1 cellular context compared by ENCODE assay signal in genomic region chr20:37649017-37649416, GRCh38.
TF ChIP-seq lines count a peak whose summit lies in the region.

No MANE protein-coding gene starts in this region.

TF ChIP-seq in SK-N-SH treated with all-trans-retinoic acid at 6 μM for 48 hours, 23 proteins besides CTCF, POLR2A, EP300 and RAD21 (continued from another document):
- TF ChIP-seq CREB5 (CRISPR knock-in tag; IDR thresholded peaks at IDR 0.05; ENCODE audit: low read depth) (no peak), ZNF8 (CRISPR knock-in tag; IDR thresholded peaks at IDR 0.05) (no peak), PATZ1 (CRISPR knock-in tag; IDR thresholded peaks at IDR 0.05; ENCODE audit: borderline replicate concordance) (no peak), SNAI2 (CRISPR knock-in tag; IDR thresholded peaks at IDR 0.05) (no peak), ZFP30 (CRISPR knock-in tag; IDR thresholded peaks at IDR 0.05) (no peak), GLIS3 (CRISPR knock-in tag; IDR thresholded peaks at IDR 0.05) (no peak), CSDC2 (CRISPR knock-in tag; IDR thresholded peaks at IDR 0.05) (no peak), ZNF70 (CRISPR knock-in tag; IDR thresholded peaks at IDR 0.05) (no peak), ARNTL (CRISPR knock-in tag; IDR thresholded peaks at IDR 0.05; ENCODE audit: borderline replicate concordance, low read depth) (no peak), TCF4 (CRISPR knock-in tag; IDR thresholded peaks at IDR 0.05; ENCODE audit: borderline replicate concordance) (no peak), ZNF565 (CRISPR knock-in tag; conservative IDR thresholded peaks at IDR 0.05; ENCODE audit: low read depth) (no peak)
TF ChIP-seq in SK-N-SH treated with all-trans-retinoic acid at 6 μM for 48 hours: peak in this region for 0.
